ENCODE assay signal across 1 cellular context in genomic region chrX:72313757-72314156, GRCh38.
TF ChIP-seq lines count a peak whose summit lies in the region.

No MANE protein-coding gene starts in this region.

TF ChIP-seq in H1, 55 proteins besides CTCF, POLR2A, EP300 and RAD21 (continued from another document):
- TF ChIP-seq ATF2 (IDR thresholded peaks at IDR 0.05; ENCODE audit: low read length), result no peak
- no peak for TF ChIP-seq KDM4A (IDR thresholded peaks at IDR 0.05; ENCODE audit: low read depth, low read length, severe bottlenecking)
- no peak for TF ChIP-seq KDM5A (IDR thresholded peaks at IDR 0.05; ENCODE audit: low read length)
- TF ChIP-seq FOSL1 (IDR thresholded peaks at IDR 0.05; ENCODE audit: insufficient read depth, low read depth, low read length), result no peak
- TF ChIP-seq YY1 (IDR thresholded peaks at IDR 0.05; ENCODE audit: low read depth, low read length), result no peak
- TF ChIP-seq RXRA (IDR thresholded peaks at IDR 0.05; ENCODE audit: insufficient read depth, low read depth, low read length), result no peak
